In the genomic region with DNA sequence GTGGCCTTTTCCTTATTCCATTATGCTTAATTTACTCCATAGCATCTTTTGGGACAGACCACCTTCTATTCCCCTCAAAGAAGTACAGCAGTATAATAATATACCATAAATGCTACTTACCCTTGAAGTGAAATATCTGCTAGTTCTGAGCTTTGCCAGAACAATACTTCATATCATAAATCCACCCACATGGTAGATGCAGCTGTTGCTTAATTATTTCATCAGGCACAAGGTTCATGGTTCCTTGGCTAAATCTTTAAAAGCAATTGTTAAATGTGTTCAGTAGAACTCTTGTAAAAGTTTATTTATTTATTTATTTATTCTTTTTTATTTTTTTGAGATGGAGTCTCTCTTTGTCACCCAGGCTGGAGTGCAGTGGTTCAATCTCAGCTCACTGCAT, we compare ENCODE assay signal across 24 cellular contexts.
"Had no signal": no experiment of that assay in that cellular context is flagged by ENCODE, and none has a peak within 500 bp of the region (broad histone marks: within the 10 kb centered on the region; RNA-seq: fewer than 3 reads in every experiment).

No MANE protein-coding gene starts in this region.

- DNase-seq: activated CD4-positive, alpha-beta T cell treated with anti-CD3 and anti-CD28 coated beads for 1 hour; activated CD4-positive, alpha-beta T cell treated with anti-CD3 and anti-CD28 coated beads for 48 hours; activated CD4-positive, alpha-beta T cell treated with anti-CD3 and anti-CD28 coated beads, Interleukin-2, amount 50 U/mL, for 1 hour; activated CD4-positive, alpha-beta T cell treated with anti-CD3 and anti-CD28 coated beads, Interleukin-2, amount 50 U/mL, for 48 hours; activated CD8-positive, alpha-beta memory T cell treated with anti-CD3 and anti-CD28 coated beads for 24 hours; activated CD8-positive, alpha-beta T cell treated with anti-CD3 and anti-CD28 coated beads for 36 hours; activated effector memory CD4-positive, alpha-beta T cell treated with Interleukin-2 at 50 U/mL for 16 hours; activated gamma-delta T cell treated with Interleukin-2 at 50 U/mL for 16 hours; activated naive CD4-positive, alpha-beta T cell treated with anti-CD3 and anti-CD28 coated beads, Interleukin-2, amount 50 U/mL, for 16 hours; activated naive CD4-positive, alpha-beta T cell treated with Interleukin-2 at 50 U/mL for 16 hours; activated T-cell treated with anti-CD3 and anti-CD28 coated beads, Interleukin-2, amount 50 U/mL, for 4 hours; amygdala; aorta; body of pancreas; caudate nucleus; cortex of kidney; effector CD8-positive, alpha-beta T cell; foreskin fibroblast; head of caudate nucleus; T-helper 2 cell had no signal

- H3K27me3 ChIP-seq: body of pancreas had no signal

- ATAC-seq: activated CD8-positive, alpha-beta T cell treated with anti-CD3 and anti-CD28 coated beads for 36 hours; activated T-cell treated with anti-CD3 and anti-CD28 coated beads, Interleukin-2, amount 50 U/mL, for 4 hours; activated T-helper 17 cell treated with anti-CD3 and anti-CD28 coated beads, Interleukin-2, amount 50 U/mL, for 72 hours; body of pancreas; WTC11 had no signal

- H3K27ac ChIP-seq: body of pancreas, epithelial cell of prostate, VCaP had no signal

- H3K4me3 ChIP-seq: body of pancreas had no signal

- H3K9me3 ChIP-seq: body of pancreas had no signal
